ENCODE assay signal across 8 cellular contexts in genomic region chr22:41544671-41545476, GRCh38. TPM values are rescaled to one million over a fixed set of nuclear protein-coding genes. Genes with fewer than 3 reads are reported as not detected.
A peak's percentile ranks its signal among the peaks of the same experiment; 100 is the strongest.
DNase-seq lines count a peak whose midpoint lies in the region; ATAC-seq and TF ChIP-seq lines count a peak whose summit lies in the region.

No MANE protein-coding gene starts in this region.

- peaks cover 31% of the 10 kb centered on the region for H3K9me1 ChIP-seq in IMR-90 (ENCODE audit: insufficient read depth, low read length)

- peak overlapping the region; percentile 36; the same call in 1 of the 2 replicates for H3K56ac ChIP-seq in IMR-90 (ENCODE audit: extremely low read depth, insufficient read depth, low read length)

- peak overlapping the region; percentile 7; the same call in 1 of the 2 replicates for H2BK120ac ChIP-seq in IMR-90 (ENCODE audit: low read depth, low read length)

- H4K20me1 ChIP-seq in IMR-90 (ENCODE audit: insufficient read depth, low read length), result peaks cover 40% of the 10 kb centered on the region

- no peak for TF ChIP-seq CTCF in CD8-positive, alpha-beta T cell (IDR thresholded peaks at IDR 0.05)
- TF ChIP-seq CTCF in IMR-90 (conservative IDR thresholded peaks at IDR 0.05; ENCODE audit: low read depth, low read length), result no peak
- TF ChIP-seq CTCF in cardiac fibroblast (IDR thresholded peaks at IDR 0.05; ENCODE audit: low read depth, low read length), result no peak
- no peak for TF ChIP-seq CTCF in nephron progenitor cell (IDR thresholded peaks at IDR 0.05)

- no peak overlapping the region for H3K18ac ChIP-seq in IMR-90 (ENCODE audit: low read depth, low read length)

- H3K4me3 ChIP-seq in CD8-positive, alpha-beta T cell (ENCODE audit: low read depth, low read length), result peak overlapping the region; percentile 75
- peak overlapping the region; percentile 38; the same call in 1 of the 2 replicates for H3K4me3 ChIP-seq in IMR-90 (ENCODE audit: insufficient read depth, low read depth, low read length)
- H3K4me3 ChIP-seq in cardiac fibroblast (replicated peaks in 1 of 2; ENCODE audit: low read depth in 2 of 2, low read length in 2 of 2), result peak overlapping the region; percentile 13 to 96

- no peak overlapping the region for H2BK15ac ChIP-seq in IMR-90 (ENCODE audit: low read depth, low read length)

- H3K27ac ChIP-seq in CD8-positive, alpha-beta T cell (ENCODE audit: low read depth, low read length), result peak overlapping the region; percentile 68
- H3K27ac ChIP-seq in IMR-90 (ENCODE audit: insufficient read depth, low read length), result 0 out of 2 replicates have a peak overlapping the region, but pooled peaks have one; percentile 5

- peak overlapping the region; percentile 59; the same call in 1 of the 2 replicates for H3K9ac ChIP-seq in IMR-90 (ENCODE audit: low read depth, low read length)

- H3K36me3 Mint-ChIP-seq in CD8-positive, alpha-beta T cell, result peaks cover 14% of the 10 kb centered on the region
- H3K36me3 Mint-ChIP-seq in nephron progenitor cell (ENCODE audit: low read depth), result peaks cover 7% of the 10 kb centered on the region

- peak overlapping the region; percentile 98 for H3K4me3 Mint-ChIP-seq in CD8-positive, alpha-beta T cell
- peak overlapping the region; percentile 95 for H3K4me3 Mint-ChIP-seq in nephron progenitor cell

- H3K4me1 Mint-ChIP-seq in CD8-positive, alpha-beta T cell (ENCODE audit: low read depth), result peaks cover 40% of the 10 kb centered on the region
- peaks cover 58% of the 10 kb centered on the region for H3K4me1 Mint-ChIP-seq in nephron progenitor cell

- no peak for DNase-seq in CD8-positive, alpha-beta T cell
- DNase-seq in IMR-90, result no peak
- DNase-seq in cardiac fibroblast (ENCODE audit: low read depth in 2 of 2), result no peak
- DNase-seq in nephron progenitor cell, result no peak
- no peak for DNase-seq in islet precursor cell
- DNase-seq in stimulated activated CD4-positive, alpha-beta T cell treated with anti-CD3 and anti-CD28 coated beads, Interleukin-4, amount 100 ng/mL, for 1 hour, result no peak

- no peaks in the 10 kb centered on the region for H3K9me3 ChIP-seq in CD8-positive, alpha-beta T cell (ENCODE audit: low read length)
- H3K9me3 ChIP-seq in IMR-90 (ENCODE audit: control insufficient read depth, insufficient read depth, low read length), result no peaks in the 10 kb centered on the region

- TF ChIP-seq RAD21 in IMR-90 (IDR thresholded peaks at IDR 0.05; ENCODE audit: low read length), result no peak

- dilution Hi-C loops in IMR-90 (cut with HindIII; ENCODE audit: low sequenced_read_pairs, unreplicated experiment), result no loop called here

- POLR2A ChIA-PET in CD8-positive, alpha-beta T cell (lab: Charles Lee), result no interaction called here
- POLR2A ChIA-PET in IMR-90 (lab: Charles Lee; ENCODE audit: unreplicated experiment), result no interaction called here

- H2BK5ac ChIP-seq in IMR-90 (ENCODE audit: low read depth, low read length, poor library complexity, severe bottlenecking), result peak overlapping the region; percentile 6

- H3K14ac ChIP-seq in IMR-90 (replicated peaks; ENCODE audit: low read depth, low read length), result peak overlapping the region; percentile 79

- H4K91ac ChIP-seq in IMR-90 (ENCODE audit: insufficient read depth, low read depth, low read length), result no peak overlapping the region; the same call in 1 of the 2 replicates

- H3K27me3 Mint-ChIP-seq in CD8-positive, alpha-beta T cell (ENCODE audit: low read depth), result no peaks in the 10 kb centered on the region
- H3K27me3 Mint-ChIP-seq in nephron progenitor cell (ENCODE audit: low read depth, poor library complexity), result peaks cover 11% of the 10 kb centered on the region

- no peak overlapping the region for H3K4ac ChIP-seq in IMR-90 (ENCODE audit: low read depth, low read length)

- H4K8ac ChIP-seq in IMR-90 (ENCODE audit: low read depth in 2 of 2, low read length in 2 of 2), result peak overlapping the region in 1 of 2 experiments; percentile 9; a peak in 1 of 4 replicates

- peaks cover 4% of the 10 kb centered on the region for H3K36me3 ChIP-seq in CD8-positive, alpha-beta T cell (ENCODE audit: insufficient read depth, low read length)
- H3K36me3 ChIP-seq in IMR-90 (ENCODE audit: control insufficient read depth, insufficient read depth, low read length), result peaks cover 7% of the 10 kb centered on the region

- peak overlapping the region; percentile 99 for H2AK9ac ChIP-seq in IMR-90 (replicated peaks; ENCODE audit: low read depth, low read length, poor library complexity)

- H3K27ac Mint-ChIP-seq in CD8-positive, alpha-beta T cell, result peak overlapping the region; percentile 94
- H3K27ac Mint-ChIP-seq in nephron progenitor cell, result peak overlapping the region; percentile 88

- TF ChIP-seq POLR2A in IMR-90 (IDR thresholded peaks at IDR 0.05; ENCODE audit: low read depth, low read length), result 0 out of 2 replicates have a peak, but pooled peaks have one; percentile 9

- peaks cover 3 to 46% of the 10 kb centered on the region in 2 experiments; a peak in 3 of 4 replicates for H3K79me1 ChIP-seq in IMR-90 (ENCODE audit: low read depth in 1 of 2, low read length in 2 of 2)

- H3K27me3 ChIP-seq in CD8-positive, alpha-beta T cell (ENCODE audit: insufficient read depth, low read length), result no peaks in the 10 kb centered on the region
- H3K27me3 ChIP-seq in IMR-90 (ENCODE audit: control insufficient read depth, insufficient read depth, low read length), result no peaks in the 10 kb centered on the region

- peak overlapping the region; percentile 61; the same call in 1 of the 2 replicates for H2AK5ac ChIP-seq in IMR-90 (ENCODE audit: low read depth, low read length)

- no peak overlapping the region for H3K23ac ChIP-seq in IMR-90 (ENCODE audit: low read depth, low read length)

- H3K4me1 ChIP-seq in CD8-positive, alpha-beta T cell (ENCODE audit: insufficient read depth, low read length), result peaks cover 30% of the 10 kb centered on the region
- H3K4me1 ChIP-seq in IMR-90 (ENCODE audit: control insufficient read depth, insufficient read depth, low read length), result peaks cover 11% of the 10 kb centered on the region

- no peaks in the 10 kb centered on the region for H3K9me3 Mint-ChIP-seq in CD8-positive, alpha-beta T cell
- H3K9me3 Mint-ChIP-seq in nephron progenitor cell, result no peaks in the 10 kb centered on the region

- ATAC-seq in CD8-positive, alpha-beta T cell, result no peak
- no peak for ATAC-seq in IMR-90 (ENCODE audit: low read depth)
- no peak for ATAC-seq in GM21381 (IDR thresholded peaks at IDR 0.05; ENCODE audit: unreplicated experiment)
- ATAC-seq in HG03159 (IDR thresholded peaks at IDR 0.05; ENCODE audit: unreplicated experiment), result no peak

- H3K4me2 ChIP-seq in IMR-90 (ENCODE audit: low read depth, low read length), result peak overlapping the region; percentile 78

- H2BK20ac ChIP-seq in IMR-90 (ENCODE audit: low read depth, low read length), result no peak overlapping the region

- peak overlapping the region; percentile 96 for H2AFZ ChIP-seq in IMR-90 (replicated peaks; ENCODE audit: low read length, poor library complexity)

- 0% methylated on average over 1 of the region's 21 CpGs; no CpG with 5 or more reads in 1 of the 2 experiments for WGBS in IMR-90 (ENCODE audit: extremely low coverage in 2 of 2, insufficient read length in 1 of 2), 2 experiments

- intact Hi-C loops in CD8-positive, alpha-beta T cell (cut with DNase I, micrococcal nuclease), result loop anchor here (1.0 to 10.0 kb wide), 10 partner anchors 44 to 688 kb away; partner anchors contain the start of genes ACO2 (in 2 of the 2), PMM1 (in 2 of the 2), RANGAP1 (in 2 of the 2) and ST13 (in 2 of the 2)
- intact Hi-C loops in IMR-90 (cut with micrococcal nuclease), result loop anchor here (1.0 to 2.0 kb wide), 2 partner anchors 32 to 76 kb away; partner anchors contain the start of genes DESI1 and XRCC6

- H4K5ac ChIP-seq in IMR-90 (ENCODE audit: low read depth, low read length), result no peak overlapping the region

- CTCF ChIA-PET in CD8-positive, alpha-beta T cell (lab: Charles Lee), result no interaction called here
- CTCF ChIA-PET in IMR-90 (lab: Yijun Ruan, JAX), result interaction anchor here (1.4 kb wide), 1 partner anchor 44 kb away, joined by 10 read pairs; the partner anchor contains the start of gene PMM1

- in situ Hi-C loops in IMR-90 (cut with MboI; ENCODE audit: low sequenced_read_pairs), result no loop called here

- no TSS peak for BruUV-seq in IMR-90 (replicated peaks; lab: Mats Ljungman, UMichigan)

TF ChIP-seq in IMR-90, 13 proteins besides CTCF, POLR2A, EP300 and RAD21 (continues in another document):
- TF ChIP-seq MXI1 (IDR thresholded peaks at IDR 0.05; ENCODE audit: borderline replicate concordance, low read depth, low read length), result no peak
- TF ChIP-seq USF2 (IDR thresholded peaks at IDR 0.05; ENCODE audit: low read depth, low read length), result no peak
- no peak for TF ChIP-seq CEBPB (IDR thresholded peaks at IDR 0.05; ENCODE audit: low read depth, low read length)
- no peak for TF ChIP-seq BHLHE40 (IDR thresholded peaks at IDR 0.05; ENCODE audit: low read depth, low read length)
- no peak for TF ChIP-seq RCOR1 (IDR thresholded peaks at IDR 0.05; ENCODE audit: insufficient replicate concordance, low read length)

RNA-seq across cellular contexts. Expression of gene POLR3H, which starts 0.6 kb away (rescaled TPM):
- total RNA-seq in CD8-positive, alpha-beta T cell, result 10 to 100 TPM; 11.2 to 11.7 TPM
- 37.8 and 39.7 TPM in 2 replicates for total RNA-seq in IMR-90 (2012; rRNA removed)
- 62.1 and 67.8 TPM in 2 replicates for polyA plus RNA-seq in IMR-90 (2012; rRNA removed)
- polyA plus RNA-seq in IMR-90 (2012; cell fraction: cytosol; rRNA removed), result 47.0 and 48.8 TPM in 2 replicates
- 34.7 and 48.2 TPM in 2 replicates for polyA plus RNA-seq in IMR-90 (2012; cell fraction: nucleus; rRNA removed; ENCODE audit: low replicate concordance)

RNA-seq across cellular contexts. Expression of gene CSDC2, which starts 15.9 kb away (rescaled TPM):
- total RNA-seq in CD8-positive, alpha-beta T cell, result not detected
- 2.5 and 2.8 TPM in 2 replicates for total RNA-seq in IMR-90 (2012; rRNA removed)
- polyA plus RNA-seq in IMR-90 (2012; rRNA removed), result 23.1 and 26.3 TPM in 2 replicates
- 13.8 and 28.0 TPM in 2 replicates for polyA plus RNA-seq in IMR-90 (2012; cell fraction: cytosol; rRNA removed)
- polyA plus RNA-seq in IMR-90 (2012; cell fraction: nucleus; rRNA removed; ENCODE audit: low replicate concordance), result 55.2 and 128 TPM in 2 replicates

RNA-seq across cellular contexts. Expression of gene PMM1, which starts 44.8 kb away (rescaled TPM):
- total RNA-seq in CD8-positive, alpha-beta T cell, result 10 to 100 TPM; 19.1 to 22.4 TPM
- total RNA-seq in IMR-90 (2012; rRNA removed), result 22.2 and 22.8 TPM in 2 replicates
- polyA plus RNA-seq in IMR-90 (2012; rRNA removed), result 92.8 and 103 TPM in 2 replicates
- 118 and 174 TPM in 2 replicates for polyA plus RNA-seq in IMR-90 (2012; cell fraction: cytosol; rRNA removed)
- 167 and 222 TPM in 2 replicates for polyA plus RNA-seq in IMR-90 (2012; cell fraction: nucleus; rRNA removed; ENCODE audit: low replicate concordance)
